In genomic region chr6:16438677-16439615, GRCh38 we compare ENCODE assay signal across 10 cellular contexts.
DNase-seq lines count a peak whose midpoint lies in the region; ATAC-seq, FAIRE-seq and TF ChIP-seq lines count a peak whose summit lies in the region.
"Had no signal": no experiment of that assay in that cellular context is flagged by ENCODE, and none has a peak within 500 bp of the region (broad histone marks: within the 10 kb centered on the region; RNA-seq: fewer than 3 reads in every experiment).

No MANE protein-coding gene starts in this region.

- H2AFZ ChIP-seq in mesenchymal stem cell (ENCODE audit: low read depth, low read length) = no peak overlapping the region

- POLR2A ChIA-PET in CD4-positive, alpha-beta memory T cell (lab: Charles Lee; ENCODE audit: partially characterized antibody) = interaction anchor here (0.6 to 1.9 kb wide), 7 partner anchors 18 to 322 kb away, joined by 3 to 6 read pairs (median 3); partner anchors contain the start of gene ATXN1

- peaks cover 0 to 1% (median 0%) of the 10 kb centered on the region in 8 donors for H3K9me3 Mint-ChIP-seq in CD4-positive, alpha-beta memory T cell

- no peak overlapping the region for H2AK5ac ChIP-seq in mesenchymal stem cell (ENCODE audit: low read length, severe bottlenecking)

- no peak for TF ChIP-seq CTCF in astrocyte of the spinal cord (IDR thresholded peaks at IDR 0.05; ENCODE audit: low read depth, low read length)
- no peak for TF ChIP-seq CTCF in kidney (IDR thresholded peaks at IDR 0.05; ENCODE audit: borderline replicate concordance, extremely low read depth, insufficient read depth)

- no peak overlapping the region for H3K4me2 ChIP-seq in mesenchymal stem cell (ENCODE audit: low read length, poor library complexity, severe bottlenecking)

- H3K4me1 ChIP-seq in CD4-positive, alpha-beta memory T cell (ENCODE audit: insufficient read depth, low read length) = peaks cover 74% of the 10 kb centered on the region
- H3K4me1 ChIP-seq in mesenchymal stem cell (ENCODE audit: control insufficient read depth, insufficient read depth, low read depth, low read length) (peaks cover 2% of the 10 kb centered on the region), kidney (ENCODE audit: control insufficient read depth in 1 of 2, insufficient read depth in 1 of 2, low read depth in 1 of 2, low read length in 2 of 2) (no peaks in the 10 kb centered on the region)

- peak overlapping the region; percentile 55 for H3K27ac ChIP-seq in CD4-positive, alpha-beta memory T cell (ENCODE audit: low read depth, low read length)
- H3K27ac ChIP-seq in mesenchymal stem cell (ENCODE audit: low read length, poor library complexity, severe bottlenecking) (no peak overlapping the region), kidney (ENCODE audit: low read depth in 2 of 2, low read length in 2 of 2) (no peak overlapping the region)

- CTCF ChIA-PET in CD4-positive, alpha-beta memory T cell (lab: Charles Lee; ENCODE audit: partially characterized antibody) = interaction anchor here (0.9 to 1.5 kb wide), 4 partner anchors 24 to 45 kb away, joined by 3 to 5 read pairs (median 4); no protein-coding TSS in a partner anchor

- H3K14ac ChIP-seq in mesenchymal stem cell (ENCODE audit: low read length in 2 of 2) = no peak overlapping the region

- 94% methylated on average over 4 of the region's 14 CpGs for WGBS in mesenchymal stem cell

- no peak overlapping the region for H3K23ac ChIP-seq in mesenchymal stem cell (ENCODE audit: low read length in 2 of 2)

- H4K91ac ChIP-seq in mesenchymal stem cell (ENCODE audit: low read length) = no peak overlapping the region

- H3K4ac ChIP-seq in mesenchymal stem cell (ENCODE audit: low read depth in 1 of 2, low read length in 2 of 2) = no peak overlapping the region

- peak overlapping the region; percentile 34 to 91 (median 70) for H3K27ac Mint-ChIP-seq in CD4-positive, alpha-beta memory T cell
- H3K27ac Mint-ChIP-seq: stimulated activated naive B cell treated with anti-CD40 and anti-IgM and Interleukin-4, amounts not matched to agents 10 μg/mL and 1 μg/mL and 100 μg/mL, for 72 hours had no signal

- H3K27me3 ChIP-seq in CD4-positive, alpha-beta memory T cell (ENCODE audit: insufficient read depth, low read length) = no peaks in the 10 kb centered on the region
- H3K27me3 ChIP-seq in H7 (ENCODE audit: control insufficient read depth, insufficient read depth, low read length) = no peaks in the 10 kb centered on the region
- no peaks in the 10 kb centered on the region for H3K27me3 ChIP-seq in mesenchymal stem cell (ENCODE audit: control insufficient read depth in 1 of 2, insufficient read depth in 1 of 2, low read length in 2 of 2)

- H3K36me3 Mint-ChIP-seq in CD4-positive, alpha-beta memory T cell = peaks cover 4 to 11% of the 10 kb centered on the region in 2 donors

- H3K36me3 ChIP-seq in CD4-positive, alpha-beta memory T cell (ENCODE audit: insufficient read depth, low read length) = no peaks in the 10 kb centered on the region
- no peaks in the 10 kb centered on the region for H3K36me3 ChIP-seq in H7 (replicated peaks; ENCODE audit: control insufficient read depth, insufficient read depth, low read length)
- H3K36me3 ChIP-seq in mesenchymal stem cell (ENCODE audit: control insufficient read depth in 1 of 2, insufficient read depth in 2 of 2, low read depth in 1 of 2, low read length in 2 of 2) = peaks cover 0 to 4% of the 10 kb centered on the region in 2 experiments
- H3K36me3 ChIP-seq in kidney (ENCODE audit: control insufficient read depth in 1 of 2, insufficient read depth in 2 of 2, low read length in 2 of 2) = no peaks in the 10 kb centered on the region

- peak overlapping the region in 4 of 8 donors; percentile 14 to 58 (median 38) for H3K4me3 Mint-ChIP-seq in CD4-positive, alpha-beta memory T cell
- H3K4me3 Mint-ChIP-seq: stimulated activated naive B cell treated with anti-CD40 and anti-IgM and Interleukin-4, amounts not matched to agents 10 μg/mL and 1 μg/mL and 100 μg/mL, for 72 hours had no signal

- intact Hi-C loops in CD4-positive, alpha-beta memory T cell (cut with micrococcal nuclease) = no loop called here
- intact Hi-C loops in kidney (cut with DNase I) = no loop called here

- no peak overlapping the region for H3K18ac ChIP-seq in mesenchymal stem cell (ENCODE audit: low read depth in 1 of 2, low read length in 2 of 2)

- DNase-seq in CD4-positive, alpha-beta memory T cell = peak in 1 of 5 donors; percentile 57
- DNase-seq in H7 (peak; percentile 73), astrocyte of the spinal cord (ENCODE audit: low read depth, low spot score) (peak; percentile 55), mesenchymal stem cell (peak; percentile 59), kidney (no peak), KG1 (lab: John Stamatoyannopoulos, UW) (no peak), NCI-H2196 treated with DMSO at 0.1 percent for 48 hours (lab: John Stamatoyannopoulos, UW; ENCODE audit: unreplicated experiment) (no peak)
- DNase-seq: MV-4-11; stimulated activated naive B cell treated with anti-CD40 and anti-IgM and Interleukin-4, amounts not matched to agents 10 μg/mL and 1 μg/mL and 100 μg/mL, for 72 hours had no signal

- H3K9me3 ChIP-seq in CD4-positive, alpha-beta memory T cell (ENCODE audit: control insufficient read depth in 1 of 2, low read length in 2 of 2) = no peaks in the 10 kb centered on the region
- H3K9me3 ChIP-seq in mesenchymal stem cell (ENCODE audit: control insufficient read depth, low read length) (no peaks in the 10 kb centered on the region), kidney (ENCODE audit: control insufficient read depth in 1 of 2, low read length in 2 of 2) (no peaks in the 10 kb centered on the region)

- no peak overlapping the region for H2BK15ac ChIP-seq in mesenchymal stem cell (ENCODE audit: low read depth, poor library complexity, severe bottlenecking)

- no peak overlapping the region for H3K4me3 ChIP-seq in CD4-positive, alpha-beta memory T cell (ENCODE audit: low read length in 2 of 2)
- no peak overlapping the region for H3K4me3 ChIP-seq in H7 (ENCODE audit: insufficient read depth, low read depth, low read length)
- no peak overlapping the region for H3K4me3 ChIP-seq in astrocyte of the spinal cord (ENCODE audit: low read depth, low read length)
- H3K4me3 ChIP-seq in mesenchymal stem cell (ENCODE audit: insufficient read depth in 1 of 2, low read depth in 1 of 2, low read length in 2 of 2) = no peak overlapping the region
- H3K4me3 ChIP-seq in kidney (ENCODE audit: low read length in 2 of 2) = no peak overlapping the region

- peaks cover 6% of the 10 kb centered on the region for H3K79me1 ChIP-seq in mesenchymal stem cell (replicated peaks; ENCODE audit: low read length, poor library complexity, severe bottlenecking)

- no peaks in the 10 kb centered on the region for H3K27me3 Mint-ChIP-seq in CD4-positive, alpha-beta memory T cell

- H3K9ac ChIP-seq in mesenchymal stem cell (ENCODE audit: low read length) = peak overlapping the region; percentile 65
- H3K9ac ChIP-seq in kidney (ENCODE audit: low read length in 2 of 2) = no peak overlapping the region

- H3K4me1 Mint-ChIP-seq in CD4-positive, alpha-beta memory T cell = peaks cover 58 to 80% (median 68%) of the 10 kb centered on the region in 4 donors

- H2BK120ac ChIP-seq in mesenchymal stem cell (ENCODE audit: low read depth, low read length) = no peak overlapping the region

- no peak overlapping the region for H2BK12ac ChIP-seq in mesenchymal stem cell (ENCODE audit: low read length in 2 of 2)

- in situ Hi-C loops in astrocyte of the spinal cord (cut with HindIII; ENCODE audit: low sequenced_read_pairs) = no loop called here

- no peak overlapping the region for H2BK5ac ChIP-seq in mesenchymal stem cell (ENCODE audit: low read depth, low read length, poor library complexity, severe bottlenecking)

- H4K8ac ChIP-seq in mesenchymal stem cell (ENCODE audit: low read length) = no peak overlapping the region

- ATAC-seq in HG03108 (IDR thresholded peaks at IDR 0.05; ENCODE audit: unreplicated experiment) = no peak
- ATAC-seq: stimulated activated naive B cell treated with anti-CD40 and anti-IgM and Interleukin-4, amounts not matched to agents 10 μg/mL and 1 μg/mL and 100 μg/mL, for 72 hours had no signal

- FAIRE-seq in kidney (lab: Jason Lieb, UNC) = no peak

Comparison
In these comparisons a context has a peak if more than half of its experiments do, and no peak if none do; other contexts are left out.
1. DNase-seq: peak in H7 (single experiment), astrocyte of the spinal cord (single experiment) and mesenchymal stem cell (single experiment); none in kidney (single experiment), KG1 (single experiment) and NCI-H2196 treated with DMSO at 0.1 percent for 48 hours (single experiment).